In the genomic region with DNA sequence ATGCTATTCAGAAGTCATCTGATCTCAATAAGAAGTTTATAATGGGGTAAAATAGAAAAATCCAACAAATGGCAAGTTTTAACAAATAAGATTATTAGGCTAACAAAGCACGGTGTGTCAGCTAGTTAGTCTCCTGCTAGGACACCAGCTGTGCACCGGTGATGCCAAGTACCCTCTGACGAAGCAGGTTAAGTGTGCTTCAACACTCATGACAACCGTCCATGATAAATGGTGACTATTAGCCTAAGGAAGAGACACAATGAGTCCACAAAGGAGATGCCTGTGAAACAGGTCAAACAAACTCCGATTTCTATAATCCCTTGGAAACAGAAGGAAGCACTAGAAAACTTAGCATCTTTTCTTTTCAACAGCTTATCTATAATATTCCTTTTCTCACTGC, we compare ENCODE assay signal across 24 cellular contexts. TPM values are rescaled to one million over a fixed set of nuclear protein-coding genes. Genes with fewer than 3 reads are reported as not detected.
A peak's percentile ranks its signal among the peaks of the same experiment; 100 is the strongest.
DNase-seq lines count a peak whose midpoint lies in the region; TF ChIP-seq lines count a peak whose summit lies in the region.
"Had no signal": no experiment of that assay in that cellular context is flagged by ENCODE, and none has a peak within 500 bp of the region (broad histone marks: within the 10 kb centered on the region; RNA-seq: fewer than 3 reads in every experiment).

No MANE protein-coding gene starts in this region.

- no peak overlapping the region for H3K4me3 ChIP-seq in coronary artery
- H3K4me3 ChIP-seq: heart left ventricle, skin epidermis, stomach, upper lobe of left lung had no signal

- DNase-seq in NCI-H748 (lab: John Stamatoyannopoulos, UW; ENCODE audit: unreplicated experiment) (peak; percentile 48), NCI-H748 treated with DMSO at 0.1 percent for 48 hours (lab: John Stamatoyannopoulos, UW) (no peak), NCI-H2081 (lab: John Stamatoyannopoulos, UW) (peak; percentile 46 to 80), NCI-H69 (lab: John Stamatoyannopoulos, UW) (peak; percentile 66), inferior parietal cortex (ENCODE audit: extremely low spot score) (no peak), globus pallidus (ENCODE audit: low spot score) (no peak), coronary artery (ENCODE audit: low spot score) (no peak), immature natural killer cell (no peak)
- DNase-seq: 8988T; activated CD4-positive, alpha-beta memory T cell treated with anti-CD3 and anti-CD28 coated beads, Interleukin-2, amount 10 ng/mL, durations not matched to agents 7 days and 5 days; activated naive CD4-positive, alpha-beta T cell treated with anti-CD3 and anti-CD28 coated beads for 36 hours; central memory CD4-positive, alpha-beta T cell; effector CD8-positive, alpha-beta T cell; GF-D8; heart left ventricle; IMR-90; left ventricle myocardium superior; OCI-M1; stomach; T-helper 2 cell; upper lobe of left lung had no signal

- H3K4me3 Mint-ChIP-seq in immature natural killer cell = no peak overlapping the region
- H3K4me3 Mint-ChIP-seq: activated CD4-positive, alpha-beta memory T cell treated with anti-CD3 and anti-CD28 coated beads, Interleukin-2, amount 10 ng/mL, durations not matched to agents 7 days and 5 days; activated naive CD4-positive, alpha-beta T cell treated with anti-CD3 and anti-CD28 coated beads for 36 hours; neural crest cell had no signal

- peaks cover 2 to 5% of the 10 kb centered on the region in 2 donors for H3K4me1 Mint-ChIP-seq in immature natural killer cell
- H3K4me1 Mint-ChIP-seq: neural crest cell had no signal

- no peaks in the 10 kb centered on the region for H3K9me3 Mint-ChIP-seq in immature natural killer cell
- H3K9me3 Mint-ChIP-seq: activated CD4-positive, alpha-beta memory T cell treated with anti-CD3 and anti-CD28 coated beads, Interleukin-2, amount 10 ng/mL, durations not matched to agents 7 days and 5 days; activated naive CD4-positive, alpha-beta T cell treated with anti-CD3 and anti-CD28 coated beads for 36 hours; neural crest cell had no signal

- H3K27me3 Mint-ChIP-seq in immature natural killer cell (ENCODE audit: low read depth in 3 of 3) = peaks cover 0 to 3% (median 0%) of the 10 kb centered on the region in 3 donors
- H3K27me3 Mint-ChIP-seq: activated CD4-positive, alpha-beta memory T cell treated with anti-CD3 and anti-CD28 coated beads, Interleukin-2, amount 10 ng/mL, durations not matched to agents 7 days and 5 days had no signal

- no peak for TF ChIP-seq CTCF in coronary artery (IDR thresholded peaks at IDR 0.05)

- H3K27ac ChIP-seq in coronary artery = no peak overlapping the region
- H3K27ac ChIP-seq: heart left ventricle, HL-60, skin epidermis, stomach, upper lobe of left lung had no signal

- H3K36me3 Mint-ChIP-seq in immature natural killer cell = peaks cover 29 to 60% (median 30%) of the 10 kb centered on the region in 3 donors

- no peak overlapping the region for H3K27ac Mint-ChIP-seq in immature natural killer cell
- H3K27ac Mint-ChIP-seq: activated CD4-positive, alpha-beta memory T cell treated with anti-CD3 and anti-CD28 coated beads, Interleukin-2, amount 10 ng/mL, durations not matched to agents 7 days and 5 days; activated naive CD4-positive, alpha-beta T cell treated with anti-CD3 and anti-CD28 coated beads for 36 hours had no signal

RNA-seq across cellular contexts. Expression of gene ATP13A3, which starts 36.5 kb away (rescaled TPM):
- polyA plus RNA-seq in immature natural killer cell = 1 to 10 TPM; 5.2 to 8.5 (median 7.3) TPM

RNA-seq across cellular contexts. Expression of gene GP5, which starts 51.3 kb away (rescaled TPM):
- polyA plus RNA-seq in immature natural killer cell = under 1 TPM in 2 of 3 donors, not detected in 1; 0.20 to 0.37 TPM
- polyA plus RNA-seq: stomach had no signal

Comparison
In these comparisons a context has a peak if more than half of its experiments do, and no peak if none do; other contexts are left out.
1. DNase-seq: peak in NCI-H748 (single experiment), NCI-H2081 (2 of 2) and NCI-H69 (single experiment); none in NCI-H748 treated with DMSO at 0.1 percent for 48 hours (single experiment), inferior parietal cortex (single experiment), globus pallidus (single experiment), coronary artery (single experiment) and immature natural killer cell (0 of 3).